19 cellular contexts compared by ENCODE assay signal in the genomic region with DNA sequence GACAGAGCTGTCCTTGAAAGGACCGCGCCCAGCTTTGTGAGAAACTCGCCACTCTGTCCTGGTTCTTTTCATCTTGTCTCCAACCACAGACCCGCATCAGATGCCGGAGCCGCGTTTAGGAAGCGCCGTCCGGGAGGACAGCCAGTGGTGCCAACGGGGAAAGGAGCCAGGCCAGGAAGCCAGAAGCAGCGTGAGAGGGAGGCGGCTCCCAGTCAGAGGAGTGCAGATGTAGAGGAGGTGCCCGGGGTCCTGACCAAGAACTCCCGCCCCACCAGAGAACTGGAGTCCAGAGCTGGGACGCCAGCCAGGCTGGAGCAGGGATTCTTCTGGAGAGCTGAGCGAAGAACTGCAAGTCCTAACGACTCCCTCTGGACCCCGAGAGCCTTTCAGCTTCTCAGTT. TPM values are rescaled to one million over a fixed set of nuclear protein-coding genes. Genes with fewer than 3 reads are reported as not detected.
DNase-seq lines count a peak whose midpoint lies in the region; ATAC-seq and TF ChIP-seq lines count a peak whose summit lies in the region.
"Had no signal": no experiment of that assay in that cellular context is flagged by ENCODE, and none has a peak within 500 bp of the region (broad histone marks: within the 10 kb centered on the region; RNA-seq: fewer than 3 reads in every experiment).

No MANE protein-coding gene starts in this region.

- WGBS in aorta, 2 donors = 21 to 28% methylated on average over 19 of the region's 19 CpGs

- peak; percentile 72 for ATAC-seq in Right ventricle myocardium inferior
- peak; percentile 72 for ATAC-seq in aorta (ENCODE audit: low FRiP score)
- ATAC-seq in GM19395 (IDR thresholded peaks at IDR 0.05; ENCODE audit: unreplicated experiment) = no peak
- ATAC-seq: naive thymus-derived CD4-positive, alpha-beta T cell; pancreas had no signal

- H3K36me3 ChIP-seq in right atrium auricular region (no peaks in the 10 kb centered on the region), left ventricle myocardium inferior (no peaks in the 10 kb centered on the region), aorta (ENCODE audit: control insufficient read depth in 1 of 2, insufficient read depth in 2 of 2, low read length in 1 of 2) (no peaks in the 10 kb centered on the region)
- H3K36me3 ChIP-seq: pancreas, upper lobe of left lung had no signal

- H3K4me3 ChIP-seq in right atrium auricular region (no peak overlapping the region), left ventricle myocardium inferior (no peak overlapping the region), aorta (ENCODE audit: low read length in 2 of 2) (no peak overlapping the region)
- H3K4me3 ChIP-seq: pancreas, upper lobe of left lung had no signal

- no peak for TF ChIP-seq CTCF in right atrium auricular region (IDR thresholded peaks at IDR 0.05)
- no peak for TF ChIP-seq CTCF in left ventricle myocardium inferior (IDR thresholded peaks at IDR 0.05; ENCODE audit: borderline replicate concordance)

- peak; percentile 69 for DNase-seq in Right ventricle myocardium inferior (ENCODE audit: missing footprints)
- no peak for DNase-seq in right atrium auricular region (ENCODE audit: low spot score)
- DNase-seq in left ventricle myocardium inferior = peak; percentile 48
- DNase-seq in posterior vena cava (ENCODE audit: low spot score) = peak; percentile 85
- peak; percentile 70 to 84 for DNase-seq in aorta
- DNase-seq in RKO (ENCODE audit: low spot score) = no peak
- DNase-seq in HPDE6-E6E7 (ENCODE audit: extremely low spot score) = no peak
- DNase-seq: activated CD4-positive, CD25-positive, alpha-beta regulatory T cell treated with anti-CD3 and anti-CD28 coated beads, Interleukin-2, amount 50 U/mL, for 72 hours; activated naive CD4-positive, alpha-beta T cell treated with anti-CD3 and anti-CD28 coated beads for 36 hours; CD4-positive, alpha-beta T cell; GF-D8; KBM-7; MV-4-11; naive thymus-derived CD4-positive, alpha-beta T cell; NCI-H524; pancreas; T-helper 1 cell; upper lobe of left lung had no signal

- H3K9me3 ChIP-seq in right atrium auricular region (no peaks in the 10 kb centered on the region), left ventricle myocardium inferior (replicated peaks) (no peaks in the 10 kb centered on the region), aorta (ENCODE audit: control insufficient read depth, low read length) (no peaks in the 10 kb centered on the region)
- H3K9me3 ChIP-seq: pancreas, upper lobe of left lung had no signal

- no peak overlapping the region for H3K27ac ChIP-seq in right atrium auricular region
- H3K27ac ChIP-seq in left ventricle myocardium inferior (replicated peaks) = no peak overlapping the region
- H3K27ac ChIP-seq in aorta (ENCODE audit: low read depth in 1 of 2, low read length in 2 of 2) = no peak overlapping the region
- H3K27ac ChIP-seq: pancreas, upper lobe of left lung had no signal

- intact Hi-C loops in Right ventricle myocardium inferior (cut with DNase I) = no loop called here
- intact Hi-C loops in left ventricle myocardium inferior (cut with micrococcal nuclease) = no loop called here
- intact Hi-C loops in posterior vena cava (cut with DNase I) = no loop called here
- intact Hi-C loops in aorta (cut with DNase I) = no loop called here

- H3K4me1 ChIP-seq in right atrium auricular region (peaks cover 0 to 13% of the 10 kb centered on the region in 2 donors), left ventricle myocardium inferior (peaks cover 4% of the 10 kb centered on the region), aorta (ENCODE audit: control insufficient read depth in 1 of 2, insufficient read depth in 2 of 2, low read length in 2 of 2) (no peaks in the 10 kb centered on the region)
- H3K4me1 ChIP-seq: pancreas, upper lobe of left lung had no signal

- H3K27me3 ChIP-seq in right atrium auricular region (no peaks in the 10 kb centered on the region), left ventricle myocardium inferior (ENCODE audit: low read depth) (peaks cover 43% of the 10 kb centered on the region), aorta (ENCODE audit: control insufficient read depth in 1 of 2, insufficient read depth in 2 of 2, low read length in 1 of 2) (peaks cover 0 to under 1% of the 10 kb centered on the region in 2 donors)
- H3K27me3 ChIP-seq: upper lobe of left lung had no signal

RNA-seq across cellular contexts. Expression of a gene that starts 49.3 kb away (rescaled TPM):
- total RNA-seq in Right ventricle myocardium inferior (21.0 TPM), right atrium auricular region (10 to 100 TPM in 1 of 2 donors, 1 to 10 TPM in 1; 8.7 to 13.0 TPM), left ventricle myocardium inferior (19.7 TPM), posterior vena cava (10 to 100 TPM; 31.0 to 48.1 TPM), aorta (10 to 100 TPM; 45.7 to 62.2 TPM)
- 10 to 100 TPM in 1 of 2 donors, 1 to 10 TPM in 1; 3.3 to 11.6 TPM for polyA plus RNA-seq in aorta

Comparison
In these comparisons a context has a peak if more than half of its experiments do, and no peak if none do; other contexts are left out.
1. DNase-seq: peak in Right ventricle myocardium inferior (single experiment), left ventricle myocardium inferior (single experiment), posterior vena cava (single experiment) and aorta (2 of 2); none in right atrium auricular region (single experiment), RKO (single experiment) and HPDE6-E6E7 (single experiment).